Comparison of ENCODE assay signal across 17 cellular contexts in genomic region chr1:229869225-229869624, GRCh38.
DNase-seq lines count a peak whose midpoint lies in the region; ATAC-seq and TF ChIP-seq lines count a peak whose summit lies in the region.
"Had no signal": no experiment of that assay in that cellular context is flagged by ENCODE, and none has a peak within 500 bp of the region (broad histone marks: within the 10 kb centered on the region; RNA-seq: fewer than 3 reads in every experiment).

No MANE protein-coding gene starts in this region.

- DNase-seq in M059J (ENCODE audit: low read depth): peak; percentile 55
- DNase-seq in astrocyte of the hippocampus (ENCODE audit: low read depth, low spot score): peak; percentile 32
- DNase-seq in glomerular visceral epithelial cell (ENCODE audit: extremely low spot score): peak; percentile 5
- DNase-seq in renal cortical epithelial cell (ENCODE audit: low read depth): peak; percentile 19
- DNase-seq in NCI-H1105 (lab: John Stamatoyannopoulos, UW): no peak
- DNase-seq in stimulated activated naive CD4-positive, alpha-beta T cell treated with Interleukin-2 at 50 U/mL for 16 hours (lab: John Stamatoyannopoulos, UW): no peak
- DNase-seq in GM13976 (ENCODE audit: low spot score): no peak
- DNase-seq: Kasumi-1, MG63, NCI-H1417 treated with DMSO at 0.1 percent for 48 hours, NCI-H2029, NCI-H2227 treated with DMSO at 0.1 percent for 48 hours, NCI-H510A, NCI-H774, Peyer's patch had no signal

- ATAC-seq in HG03565 (IDR thresholded peaks at IDR 0.05; ENCODE audit: unreplicated experiment): no peak
- ATAC-seq: A549 had no signal

- no peak for TF ChIP-seq CTCF in GM13976 (IDR thresholded peaks at IDR 0.05; ENCODE audit: borderline replicate concordance, control extremely low read depth, extremely low read depth, insufficient read depth, missing control alignments)

- in situ Hi-C loops in GM13976 (cut with MboI; ENCODE audit: low sequenced_read_pairs, unreplicated experiment): no loop called here

Comparison
In these comparisons a context has a peak if more than half of its experiments do, and no peak if none do; other contexts are left out.
1. DNase-seq: peak in M059J (single experiment), astrocyte of the hippocampus (single experiment), glomerular visceral epithelial cell (single experiment) and renal cortical epithelial cell (single experiment); none in NCI-H1105 (single experiment), stimulated activated naive CD4-positive, alpha-beta T cell treated with Interleukin-2 at 50 U/mL for 16 hours (single experiment) and GM13976 (single experiment).